In the genomic region with DNA sequence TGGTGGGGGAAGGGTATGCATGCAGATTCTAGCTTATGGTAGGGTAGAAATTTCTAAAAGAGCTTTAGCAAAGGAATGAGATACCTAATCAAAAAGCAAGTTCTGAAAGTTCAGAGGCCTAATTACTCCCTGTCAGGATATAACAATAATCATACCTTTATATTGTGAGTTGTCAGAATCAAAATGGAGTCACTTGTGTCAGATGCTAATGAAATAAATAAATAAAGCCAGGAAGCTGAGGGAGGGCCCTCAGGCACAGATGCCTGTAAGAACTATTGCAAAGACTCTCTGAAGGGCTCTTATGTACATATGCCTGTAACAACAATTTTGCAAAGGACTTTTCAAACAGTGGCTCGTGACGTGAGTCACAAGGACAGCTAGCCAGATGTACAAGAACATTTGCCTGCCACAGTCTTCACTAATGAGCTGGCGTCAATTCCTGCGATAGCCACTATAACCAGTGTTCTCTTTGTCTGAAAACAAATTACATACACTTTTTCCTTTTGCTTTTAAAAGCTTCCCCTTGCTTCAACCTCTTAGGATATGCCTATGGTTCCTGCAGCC, we compare ENCODE assay signal across 13 cellular contexts. TPM values are rescaled to one million over a fixed set of nuclear protein-coding genes. Genes with fewer than 3 reads are reported as not detected.
A peak's percentile ranks its signal among the peaks of the same experiment; 100 is the strongest.
DNase-seq lines count a peak whose midpoint lies in the region; ATAC-seq, FAIRE-seq and TF ChIP-seq lines count a peak whose summit lies in the region.
"Had no signal": no experiment of that assay in that cellular context is flagged by ENCODE, and none has a peak within 500 bp of the region (broad histone marks: within the 10 kb centered on the region; RNA-seq: fewer than 3 reads in every experiment).

No MANE protein-coding gene starts in this region.

- H3K36me3 ChIP-seq in left lung (no peaks in the 10 kb centered on the region), kidney (ENCODE audit: control insufficient read depth in 1 of 2, insufficient read depth in 2 of 2, low read length in 2 of 2) (no peaks in the 10 kb centered on the region)
- H3K36me3 ChIP-seq: stomach had no signal

- peak; percentile 84 for ATAC-seq in left lung

- H3K27ac ChIP-seq in left lung, result no peak overlapping the region
- no peak overlapping the region for H3K27ac ChIP-seq in kidney (ENCODE audit: low read depth in 2 of 2, low read length in 2 of 2)
- H3K27ac ChIP-seq: C4-2B, stomach had no signal

- intact Hi-C loops in left lung (cut with DNase I) (no loop called here), kidney (cut with DNase I) (no loop called here)

- TF ChIP-seq CTCF in left lung (IDR thresholded peaks at IDR 0.05), result no peak
- TF ChIP-seq CTCF in kidney (IDR thresholded peaks at IDR 0.05; ENCODE audit: borderline replicate concordance, extremely low read depth, insufficient read depth), result no peak

- DNase-seq in DMS53 treated with DMSO at 0.1 percent for 48 hours (lab: John Stamatoyannopoulos, UW; ENCODE audit: unreplicated experiment) (peak; percentile 80), NCI-H1436 treated with DMSO at 0.1 percent for 48 hours (lab: John Stamatoyannopoulos, UW) (peak; percentile 62), amniotic epithelial cell (ENCODE audit: low read depth) (peak; percentile 70), left lung (peak in 1 of 2 donors; percentile 56), NCI-H446 treated with DMSO at 0.1 percent for 48 hours (lab: John Stamatoyannopoulos, UW) (no peak), NCI-H2081 treated with DMSO at 0.1 percent for 48 hours (lab: John Stamatoyannopoulos, UW) (no peak), kidney (no peak)
- DNase-seq in stimulated activated CD4-positive, alpha-beta T cell treated with anti-CD3 and anti-CD28 coated beads, Interleukin-4, amount 100 ng/mL, for 1 hour, result no peak
- DNase-seq: effector CD8-positive, alpha-beta T cell; glutamatergic neuron; NCI-H1105; stomach had no signal

- H3K4me1 ChIP-seq in left lung (peaks cover 7 to 11% of the 10 kb centered on the region in 2 donors), kidney (ENCODE audit: control insufficient read depth in 1 of 2, insufficient read depth in 1 of 2, low read depth in 1 of 2, low read length in 2 of 2) (no peaks in the 10 kb centered on the region)

- FAIRE-seq in kidney (lab: Jason Lieb, UNC), result no peak

- H3K9me3 ChIP-seq in left lung (no peaks in the 10 kb centered on the region), kidney (ENCODE audit: control insufficient read depth in 1 of 2, low read length in 2 of 2) (no peaks in the 10 kb centered on the region)
- H3K9me3 ChIP-seq: stomach had no signal

- H3K4me3 ChIP-seq in left lung (no peak overlapping the region), kidney (ENCODE audit: low read length in 2 of 2) (no peak overlapping the region)
- H3K4me3 ChIP-seq: stomach had no signal

- H3K27me3 ChIP-seq in left lung, result no peaks in the 10 kb centered on the region
- H3K27me3 ChIP-seq: stomach had no signal

- no peak overlapping the region for H3K9ac ChIP-seq in kidney (ENCODE audit: low read length in 2 of 2)

RNA-seq across cellular contexts. Expression of a gene that starts 27.4 kb away (rescaled TPM):
- 1 to 10 TPM; 1.8 to 2.7 TPM for total RNA-seq in left lung
- not detected for total RNA-seq in kidney
- polyA plus RNA-seq in kidney (ENCODE audit: insufficient read depth, low read depth, low replicate concordance), result not detected
- total RNA-seq: stomach had no signal

Comparison
In these comparisons a context has a peak if more than half of its experiments do, and no peak if none do; other contexts are left out.
1. DNase-seq: peak in DMS53 treated with DMSO at 0.1 percent for 48 hours (single experiment), NCI-H1436 treated with DMSO at 0.1 percent for 48 hours (single experiment) and amniotic epithelial cell (single experiment); none in NCI-H446 treated with DMSO at 0.1 percent for 48 hours (single experiment), NCI-H2081 treated with DMSO at 0.1 percent for 48 hours (single experiment), kidney (single experiment) and stimulated activated CD4-positive, alpha-beta T cell treated with anti-CD3 and anti-CD28 coated beads, Interleukin-4, amount 100 ng/mL, for 1 hour (single experiment).